In the genomic region with DNA sequence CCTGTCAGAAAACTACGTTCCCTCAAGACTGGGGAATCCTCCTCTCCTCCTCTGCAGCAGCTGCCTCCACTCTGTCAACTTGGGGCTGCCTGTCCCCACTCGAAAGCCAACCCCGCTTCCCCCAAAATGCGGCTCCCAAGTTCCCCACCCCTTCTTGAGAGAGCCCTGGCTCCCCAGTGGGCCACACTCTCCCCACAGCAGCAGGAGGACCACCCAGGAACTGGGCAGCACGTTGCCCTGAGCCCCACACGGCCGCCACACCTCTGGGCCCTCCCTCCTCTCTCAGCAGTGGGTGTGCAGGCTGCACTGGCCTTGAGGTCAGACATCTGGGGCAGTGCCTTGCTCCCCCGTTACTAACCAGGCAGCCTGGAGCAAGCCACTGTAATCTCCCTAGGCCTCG, we compare ENCODE assay signal across 28 cellular contexts. TPM values are rescaled to one million over a fixed set of nuclear protein-coding genes. Genes with fewer than 3 reads are reported as not detected.
"Had no signal": no experiment of that assay in that cellular context is flagged by ENCODE, and none has a peak within 500 bp of the region (broad histone marks: within the 10 kb centered on the region; RNA-seq: fewer than 3 reads in every experiment).

No MANE protein-coding gene starts in this region.

- H3K4me3 Mint-ChIP-seq: activated naive CD8-positive, alpha-beta T cell treated with anti-CD3 and anti-CD28 coated beads, Interleukin-2, amount 50 U/mL, for 24 hours; activated T-helper 1 cell treated with anti-CD3 and anti-CD28 coated beads, Interleukin-12 subunit alpha, Interleukin-12 subunit beta, Interleukin-2, Interleukin-4 antibody, amounts not matched to agents 30 ng/mL and 10 ng/mL and 1 ng/mL, durations not matched to agents 14 hours and 24 hours and 36 hours; dendritic cell treated with granulocyte-macrophage colony-stimulating factor and Interleukin-4, amounts not matched to agents 40 ng/mL and 50 ng/mL, for 4 days; memory B cell; T-helper 17 cell; type B pancreatic cell had no signal

- H3K27ac ChIP-seq: esophagus squamous epithelium, gastrocnemius medialis, sigmoid colon, thoracic aorta had no signal

- H3K27ac Mint-ChIP-seq: activated naive CD8-positive, alpha-beta T cell treated with anti-CD3 and anti-CD28 coated beads, Interleukin-2, amount 50 U/mL, for 24 hours; activated T-helper 1 cell treated with anti-CD3 and anti-CD28 coated beads, Interleukin-12 subunit alpha, Interleukin-12 subunit beta, Interleukin-2, Interleukin-4 antibody, amounts not matched to agents 30 ng/mL and 10 ng/mL and 1 ng/mL, durations not matched to agents 14 hours and 24 hours and 36 hours; dendritic cell treated with granulocyte-macrophage colony-stimulating factor and Interleukin-4, amounts not matched to agents 40 ng/mL and 50 ng/mL, for 4 days; memory B cell; T-helper 17 cell had no signal

- H3K9me3 ChIP-seq: esophagus squamous epithelium, gastrocnemius medialis, mucosa of descending colon, sigmoid colon, thoracic aorta had no signal

- H3K4me3 ChIP-seq: esophagus squamous epithelium, gastrocnemius medialis, mucosa of descending colon, sigmoid colon, smooth muscle cell, thoracic aorta had no signal

- H3K36me3 ChIP-seq: esophagus squamous epithelium, gastrocnemius medialis, sigmoid colon, thoracic aorta had no signal

- FAIRE-seq: endothelial cell of umbilical vein had no signal

- H3K36me3 Mint-ChIP-seq: type B pancreatic cell had no signal

- ATAC-seq: activated naive CD8-positive, alpha-beta T cell treated with anti-CD3 and anti-CD28 coated beads, Interleukin-2, amount 50 U/mL, for 24 hours; gastrocnemius medialis; mucosa of descending colon; T-helper 17 cell had no signal

- DNase-seq: activated CD4-positive, alpha-beta T cell treated with anti-CD3 and anti-CD28 coated beads for 4 hours; activated CD4-positive, alpha-beta T cell treated with anti-CD3 and anti-CD28 coated beads, Interleukin-2, amount 50 U/mL, for 48 hours; activated CD4-positive, CD25-positive, alpha-beta regulatory T cell; activated gamma-delta T cell; activated naive CD4-positive, alpha-beta T cell treated with anti-CD3 and anti-CD28 coated beads, Interleukin-2, amount 50 U/mL, for 16 hours; activated naive CD8-positive, alpha-beta T cell treated with anti-CD3 and anti-CD28 coated beads, Interleukin-2, amount 50 U/mL, for 24 hours; effector memory CD4-positive, alpha-beta T cell; esophagus squamous epithelium; gastrocnemius medialis; hypothalamus; mucosa of descending colon; occipital lobe; sigmoid colon; stimulated activated CD4-positive, alpha-beta T cell treated with anti-CD3 and anti-CD28 coated beads, Interleukin-2, amount 100 ng/mL, for 48 hours; stimulated activated naive CD4-positive, alpha-beta T cell; SW 1271; T-helper 17 cell had no signal

- H3K4me2 ChIP-seq: smooth muscle cell had no signal

- H3K9me3 Mint-ChIP-seq: activated naive CD8-positive, alpha-beta T cell treated with anti-CD3 and anti-CD28 coated beads, Interleukin-2, amount 50 U/mL, for 24 hours; activated T-helper 1 cell treated with anti-CD3 and anti-CD28 coated beads, Interleukin-12 subunit alpha, Interleukin-12 subunit beta, Interleukin-2, Interleukin-4 antibody, amounts not matched to agents 30 ng/mL and 10 ng/mL and 1 ng/mL, durations not matched to agents 14 hours and 24 hours and 36 hours; dendritic cell treated with granulocyte-macrophage colony-stimulating factor and Interleukin-4, amounts not matched to agents 40 ng/mL and 50 ng/mL, for 4 days; memory B cell; type B pancreatic cell had no signal

RNA-seq across cellular contexts. Expression of gene TEX51, which starts 9.6 kb away (rescaled TPM):
- total RNA-seq: activated T-helper 1 cell treated with anti-CD3 and anti-CD28 coated beads, Interleukin-12 subunit alpha, Interleukin-12 subunit beta, Interleukin-2, Interleukin-4 antibody, amounts not matched to agents 30 ng/mL and 10 ng/mL and 1 ng/mL, durations not matched to agents 14 hours and 24 hours and 36 hours; cerebellum; endothelial cell of umbilical vein; esophagus squamous epithelium; gastrocnemius medialis; liver; mucosa of descending colon; occipital lobe; renal cortical epithelial cell; sigmoid colon; smooth muscle cell; T-helper 17 cell; thoracic aorta had no signal
- polyA plus RNA-seq: endothelial cell of umbilical vein, liver, neural cell, smooth muscle cell had no signal
